8 cellular contexts compared by ENCODE assay signal in the genomic region with DNA sequence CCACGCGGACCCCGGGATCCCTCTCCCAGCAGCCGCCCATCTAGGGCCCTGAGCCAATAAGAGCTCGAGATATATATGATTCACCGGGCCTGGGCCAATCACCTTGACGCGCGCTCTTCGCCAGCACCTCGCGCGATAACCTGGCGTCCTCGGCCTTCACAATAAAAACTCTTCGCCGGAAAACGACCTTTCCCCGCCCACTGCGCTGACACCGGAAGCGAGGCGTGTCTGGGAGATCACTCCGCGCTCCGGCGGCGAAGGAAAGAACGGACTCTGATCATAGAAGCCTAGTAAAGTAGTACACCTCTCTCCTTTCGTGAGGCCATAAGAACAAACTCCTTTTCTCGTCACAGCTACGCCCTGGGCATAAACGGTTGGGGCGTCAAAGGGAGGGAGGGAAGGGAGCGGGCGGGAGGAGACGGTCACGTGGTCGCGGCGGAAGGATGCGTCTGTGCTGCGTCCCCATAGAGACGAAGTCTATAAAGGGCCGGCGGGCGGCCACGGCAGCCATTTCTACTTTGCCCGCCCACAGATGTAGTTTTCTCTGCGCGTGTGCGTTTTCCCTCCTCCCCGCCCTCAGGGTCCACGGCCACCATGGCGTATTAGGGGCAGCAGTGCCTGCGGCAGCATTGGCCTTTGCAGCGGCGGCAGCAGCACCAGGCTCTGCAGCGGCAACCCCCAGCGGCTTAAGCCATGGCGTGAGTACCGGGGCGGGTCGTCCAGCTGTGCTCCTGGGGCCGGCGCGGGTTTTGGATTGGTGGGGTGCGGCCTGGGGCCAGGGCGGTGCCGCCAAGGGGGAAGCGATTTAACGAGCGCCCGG. TPM values are rescaled to one million over a fixed set of nuclear protein-coding genes. Genes with fewer than 3 reads are reported as not detected.
A peak's percentile ranks its signal among the peaks of the same experiment; 100 is the strongest.
DNase-seq lines count a peak whose midpoint lies in the region; ATAC-seq and TF ChIP-seq lines count a peak whose summit lies in the region.

ATF4 (plus strand) TSS at position 509 of the 820 bp plus-strand sequence. CDS start 884 bp downstream, outside the sequence.

- H3K4me3 Mint-ChIP-seq in CD8-positive, alpha-beta T cell = peak within 1 kb of the TSS; percentile 98

- no peaks in the 10 kb centered on the region for H3K9me3 Mint-ChIP-seq in CD8-positive, alpha-beta T cell

- DNase-seq in CD8-positive, alpha-beta T cell = peak; percentile 93 to 98 (median 95)
- DNase-seq in HS-27A (ENCODE audit: low read depth) = peak; percentile 98
- DNase-seq in NK-92 (lab: John Stamatoyannopoulos, UW; ENCODE audit: unreplicated experiment) = peak; percentile 61
- DNase-seq in activated CD8-positive, alpha-beta memory T cell treated with anti-CD3 and anti-CD28 coated beads for 1 hour (ENCODE audit: extremely low read depth in 1 of 2, low read depth in 1 of 2) = peak; percentile 90 to 91
- peak; percentile 99 for DNase-seq in lower lobe of right lung
- peak; percentile 92 to 95 (median 93) for DNase-seq in stimulated activated CD4-positive, alpha-beta T cell treated with anti-CD3 and anti-CD28 coated beads, TNF-alpha, amount 100 ng/mL, for 24 hours (ENCODE audit: low read depth in 3 of 3)

- peak within 1 kb of the TSS; percentile 99 for H3K4me3 ChIP-seq in CD8-positive, alpha-beta T cell (ENCODE audit: low read depth, low read length)
- H3K4me3 ChIP-seq in ectodermal cell (ENCODE audit: insufficient read depth, low read depth, low read length) (peak within 1 kb of the TSS; percentile 100), lower lobe of right lung (peak within 1 kb of the TSS; percentile 100)

- WGBS in ectodermal cell, 2 experiments = 0 to 1% methylated on average over 74 of the region's 74 CpGs

- intact Hi-C loops in CD8-positive, alpha-beta T cell (cut with DNase I, micrococcal nuclease) = loop anchor here (1.0 to 10.0 kb wide), 16 partner anchors 12 to 1767 kb away; partner anchors contain the start of genes MIEF1 (in 2 of the 2), RPL3 (in 2 of the 2), RPS19BP1 (in 2 of the 2) and TAB1 (in 2 of the 2)
- intact Hi-C loops in lower lobe of right lung (cut with DNase I) = no loop called here

- ATAC-seq in CD8-positive, alpha-beta T cell = peak; percentile 89
- ATAC-seq in GM19467 (IDR thresholded peaks at IDR 0.05; ENCODE audit: unreplicated experiment) (peak; percentile 62), lower lobe of right lung (peak; percentile 95)

- CTCF ChIA-PET in CD8-positive, alpha-beta T cell (lab: Charles Lee) = interaction anchor here (0.9 to 1.3 kb wide), 5 partner anchors 10 to 177 kb away, joined by 3 to 14 read pairs (median 3); no protein-coding TSS in a partner anchor

- H3K9me3 ChIP-seq in CD8-positive, alpha-beta T cell (ENCODE audit: low read length) = no peaks in the 10 kb centered on the region
- H3K9me3 ChIP-seq in ectodermal cell (ENCODE audit: control insufficient read depth, low read length) (no peaks in the 10 kb centered on the region), lower lobe of right lung (no peaks in the 10 kb centered on the region)

- H3K27me3 Mint-ChIP-seq in CD8-positive, alpha-beta T cell (ENCODE audit: low read depth) = no peaks in the 10 kb centered on the region

- peaks cover 44% of the 10 kb centered on the region for H3K4me1 Mint-ChIP-seq in CD8-positive, alpha-beta T cell (ENCODE audit: low read depth)

- H3K27ac Mint-ChIP-seq in CD8-positive, alpha-beta T cell = peak within 1 kb of the TSS; percentile 99

- no peaks in the 10 kb centered on the region for H3K27me3 ChIP-seq in CD8-positive, alpha-beta T cell (ENCODE audit: insufficient read depth, low read length)
- H3K27me3 ChIP-seq in ectodermal cell (ENCODE audit: control insufficient read depth, insufficient read depth, low read length, poor library complexity, severe bottlenecking) (no peaks in the 10 kb centered on the region), lower lobe of right lung (ENCODE audit: low read depth) (no peaks in the 10 kb centered on the region)

- H3K27ac ChIP-seq in CD8-positive, alpha-beta T cell (ENCODE audit: low read depth, low read length) = peak within 1 kb of the TSS; percentile 87
- H3K27ac ChIP-seq in ectodermal cell (ENCODE audit: insufficient read depth, low read depth, low read length, poor library complexity, severe bottlenecking) (peak within 1 kb of the TSS; percentile 94), lower lobe of right lung (peak within 1 kb of the TSS; percentile 100)

- H3K4me1 ChIP-seq in CD8-positive, alpha-beta T cell (ENCODE audit: insufficient read depth, low read length) = peaks cover 48% of the 10 kb centered on the region
- H3K4me1 ChIP-seq in ectodermal cell (ENCODE audit: control insufficient read depth, insufficient read depth, low read length) (peaks cover 19% of the 10 kb centered on the region), lower lobe of right lung (peaks cover 51% of the 10 kb centered on the region)

- POLR2A ChIA-PET in CD8-positive, alpha-beta T cell (lab: Charles Lee) = interaction anchor here (0.6 to 2.2 kb wide), 31 partner anchors 9 to 1781 kb away, joined by 3 to 45 read pairs (median 4); partner anchors contain the start of genes CBX7, MIEF1, POLR2F and RPL3

- H3K36me3 Mint-ChIP-seq in CD8-positive, alpha-beta T cell = peaks cover 63% of the 10 kb centered on the region

- no peak for TF ChIP-seq CTCF in CD8-positive, alpha-beta T cell (IDR thresholded peaks at IDR 0.05)
- TF ChIP-seq CTCF in lower lobe of right lung (IDR thresholded peaks at IDR 0.05) = no peak

- H3K36me3 ChIP-seq in CD8-positive, alpha-beta T cell (ENCODE audit: insufficient read depth, low read length) = peaks cover 30% of the 10 kb centered on the region
- H3K36me3 ChIP-seq in ectodermal cell (ENCODE audit: control insufficient read depth, insufficient read depth, low read length) (peaks cover 38% of the 10 kb centered on the region), lower lobe of right lung (peaks cover 55% of the 10 kb centered on the region)

RNA-seq across cellular contexts. Expression of gene ATF4, which starts in this region (rescaled TPM):
- total RNA-seq in CD8-positive, alpha-beta T cell = 100 to 1,000 TPM; 327 to 329 TPM
- polyA plus RNA-seq in ectodermal cell (2013, experiment 1 of 4) = 286 TPM
- polyA plus RNA-seq in ectodermal cell (2013, experiment 2 of 4) = 320 TPM
- polyA plus RNA-seq in ectodermal cell (2013, experiment 3 of 4) = 282 TPM
- 313 TPM for polyA plus RNA-seq in ectodermal cell (2013, experiment 4 of 4)
- total RNA-seq in lower lobe of right lung = 327 TPM

Comparison
In these comparisons a context has a peak if more than half of its experiments do, and no peak if none do; other contexts are left out.
1. Peak in every context shown above with its lines: DNase-seq, ATAC-seq, H3K4me3 ChIP-seq and H3K27ac ChIP-seq.